Comparison of ENCODE assay signal across 23 cellular contexts in genomic region chr4:85598936-85599335, GRCh38.
"Had no signal": no experiment of that assay in that cellular context is flagged by ENCODE, and none has a peak within 500 bp of the region (broad histone marks: within the 10 kb centered on the region; RNA-seq: fewer than 3 reads in every experiment).

No MANE protein-coding gene starts in this region.

- DNase-seq: activated CD4-positive, alpha-beta memory T cell treated with anti-CD3 and anti-CD28 coated beads for 36 hours; activated CD4-positive, alpha-beta T cell treated with anti-CD3 and anti-CD28 coated beads for 36 hours; activated gamma-delta T cell treated with Interleukin-2 at 50 U/mL for 16 hours; activated T-cell treated with anti-CD3 and anti-CD28 coated beads for 4 hours; adrenal gland; erythroblast; foreskin melanocyte; glutamatergic neuron; hypothalamus; islet precursor cell; left colon; lower lobe of right lung; nucleus accumbens; posterior cingulate gyrus; sigmoid colon; stimulated activated CD4-positive, alpha-beta T cell treated with anti-CD3 and anti-CD28 coated beads, Interleukin-4, amount 100 ng/mL, for 24 hours; stomach; testis had no signal

- H3K4me1 Mint-ChIP-seq: activated CD4-positive, alpha-beta T cell treated with anti-CD3 and anti-CD28 coated beads for 36 hours; nephron; stimulated activated effector memory CD8-positive, alpha-beta T cell treated with anti-CD3 and anti-CD28 coated beads, Interleukin-12 subunit alpha, Interleukin-12 subunit beta, amount 100 ng/mL, for 72 hours had no signal

- H3K27ac Mint-ChIP-seq: activated CD4-positive, alpha-beta memory T cell treated with anti-CD3 and anti-CD28 coated beads for 36 hours; activated CD4-positive, alpha-beta T cell treated with anti-CD3 and anti-CD28 coated beads for 36 hours; activated naive CD4-positive, alpha-beta T cell treated with anti-CD3 and anti-CD28 coated beads, Interleukin-2, amount 50 U/mL, for 72 hours; activated T-helper 1 cell treated with anti-CD3 and anti-CD28 coated beads, Interleukin-12 subunit alpha, Interleukin-12 subunit beta, Interleukin-2, Interleukin-4 antibody, amounts not matched to agents 30 ng/mL and 10 ng/mL and 1 ng/mL, durations not matched to agents 14 hours and 24 hours and 36 hours; nephron; stimulated activated effector memory CD8-positive, alpha-beta T cell treated with anti-CD3 and anti-CD28 coated beads, Interleukin-12 subunit alpha, Interleukin-12 subunit beta, amount 100 ng/mL, for 72 hours; type B pancreatic cell had no signal

- H3K4me3 Mint-ChIP-seq: activated CD4-positive, alpha-beta memory T cell treated with anti-CD3 and anti-CD28 coated beads for 36 hours; activated CD4-positive, alpha-beta T cell treated with anti-CD3 and anti-CD28 coated beads for 36 hours; activated T-helper 1 cell treated with anti-CD3 and anti-CD28 coated beads, Interleukin-12 subunit alpha, Interleukin-12 subunit beta, Interleukin-2, Interleukin-4 antibody, amounts not matched to agents 30 ng/mL and 10 ng/mL and 1 ng/mL, durations not matched to agents 14 hours and 24 hours and 36 hours; nephron; stimulated activated effector memory CD8-positive, alpha-beta T cell treated with anti-CD3 and anti-CD28 coated beads, Interleukin-12 subunit alpha, Interleukin-12 subunit beta, amount 100 ng/mL, for 72 hours; type B pancreatic cell had no signal

- H3K9me3 Mint-ChIP-seq: activated CD4-positive, alpha-beta memory T cell treated with anti-CD3 and anti-CD28 coated beads for 36 hours; activated T-helper 1 cell treated with anti-CD3 and anti-CD28 coated beads, Interleukin-12 subunit alpha, Interleukin-12 subunit beta, Interleukin-2, Interleukin-4 antibody, amounts not matched to agents 30 ng/mL and 10 ng/mL and 1 ng/mL, durations not matched to agents 14 hours and 24 hours and 36 hours; nephron; type B pancreatic cell had no signal

- H3K36me3 Mint-ChIP-seq: activated CD4-positive, alpha-beta memory T cell treated with anti-CD3 and anti-CD28 coated beads for 36 hours; stimulated activated effector memory CD8-positive, alpha-beta T cell treated with anti-CD3 and anti-CD28 coated beads, Interleukin-12 subunit alpha, Interleukin-12 subunit beta, amount 100 ng/mL, for 72 hours; type B pancreatic cell had no signal

- ATAC-seq: activated CD4-positive, alpha-beta T cell treated with anti-CD3 and anti-CD28 coated beads for 36 hours; activated naive CD4-positive, alpha-beta T cell treated with anti-CD3 and anti-CD28 coated beads, Interleukin-2, amount 50 U/mL, for 72 hours; left colon; stimulated activated effector memory CD8-positive, alpha-beta T cell treated with anti-CD3 and anti-CD28 coated beads, Interleukin-12 subunit alpha, Interleukin-12 subunit beta, amount 100 ng/mL, for 72 hours had no signal

- H3K27me3 Mint-ChIP-seq: activated CD4-positive, alpha-beta memory T cell treated with anti-CD3 and anti-CD28 coated beads for 36 hours; activated CD4-positive, alpha-beta T cell treated with anti-CD3 and anti-CD28 coated beads for 36 hours; type B pancreatic cell had no signal
